Comparison of ENCODE assay signal across 8 cellular contexts in the genomic region with DNA sequence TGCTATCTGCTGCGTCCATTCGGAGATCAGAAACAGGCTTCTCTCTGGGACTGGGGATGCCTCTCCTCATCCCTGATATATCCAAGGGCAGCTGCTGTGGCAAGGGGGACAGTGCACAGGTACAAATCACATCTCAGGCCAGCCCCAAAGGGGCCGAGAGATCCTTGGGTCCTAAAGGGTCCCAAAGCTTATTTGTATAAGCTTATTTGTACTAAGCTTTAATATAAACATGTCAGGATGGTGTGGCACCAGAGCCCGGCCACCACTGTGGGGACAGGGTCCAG. TPM values are rescaled to one million over a fixed set of nuclear protein-coding genes. Genes with fewer than 3 reads are reported as not detected.
DNase-seq lines count a peak whose midpoint lies in the region; ATAC-seq and TF ChIP-seq lines count a peak whose summit lies in the region.

No MANE protein-coding gene starts in this region.

- CTCF ChIA-PET in activated naive CD4-positive, alpha-beta T cell treated with anti-CD3 and anti-CD28 coated beads for 36 hours (lab: Charles Lee) = interaction anchor here (0.6 to 11.5 kb wide), 24 partner anchors 9 to 158 kb away, joined by 3 to 216 read pairs (median 5); a partner anchor contains a TSS

- TF ChIP-seq POLR2A in esophagus muscularis mucosa (IDR thresholded peaks at IDR 0.05; ENCODE audit: low read depth) (no peak), lower leg skin (IDR thresholded peaks at IDR 0.05) (no peak)

- TF ChIP-seq CTCF in VCaP (conservative IDR thresholded peaks at IDR 0.05) (no peak), esophagus muscularis mucosa (IDR thresholded peaks at IDR 0.05) (no peak), lower leg skin (IDR thresholded peaks at IDR 0.05) (no peak)

- no peaks in the 10 kb centered on the region for H3K9me3 ChIP-seq in esophagus muscularis mucosa

- no peaks in the 10 kb centered on the region for H3K27me3 ChIP-seq in esophagus muscularis mucosa

- no peaks in the 10 kb centered on the region for H3K9me3 Mint-ChIP-seq in activated naive CD4-positive, alpha-beta T cell treated with anti-CD3 and anti-CD28 coated beads for 36 hours
- peaks cover 0 to 4% of the 10 kb centered on the region in 2 donors for H3K9me3 Mint-ChIP-seq in stimulated activated naive CD8-positive, alpha-beta T cell treated with anti-CD3 and anti-CD28 coated beads, Interleukin-15, amount 100 ng/mL, for 72 hours

- DNase-seq in activated naive CD4-positive, alpha-beta T cell treated with anti-CD3 and anti-CD28 coated beads for 36 hours = no peak
- DNase-seq in activated naive CD4-positive, alpha-beta T cell treated with Interleukin-2 at 50 U/mL for 16 hours = no peak
- no peak for DNase-seq in esophagus muscularis mucosa (ENCODE audit: extremely low spot score)
- DNase-seq in stimulated activated naive CD8-positive, alpha-beta T cell treated with anti-CD3 and anti-CD28 coated beads, Interleukin-15, amount 100 ng/mL, for 72 hours = peak in 1 of 2 donors; percentile 18
- no peak for DNase-seq in AG20443 (ENCODE audit: low spot score)
- DNase-seq in lower leg skin (ENCODE audit: low spot score in 2 of 2) = no peak

- peak overlapping the region; percentile 21; the same call in 1 of the 2 replicates for H3K27ac ChIP-seq in VCaP
- H3K27ac ChIP-seq in esophagus muscularis mucosa (replicated peaks in 1 of 4) = peak overlapping the region in 3 of 4 donors; percentile 48 to 62 (median 54)

- peaks cover 61% of the 10 kb centered on the region for H3K4me1 Mint-ChIP-seq in activated naive CD4-positive, alpha-beta T cell treated with anti-CD3 and anti-CD28 coated beads for 36 hours (ENCODE audit: low read depth)
- peaks cover 74% of the 10 kb centered on the region for H3K4me1 Mint-ChIP-seq in stimulated activated naive CD8-positive, alpha-beta T cell treated with anti-CD3 and anti-CD28 coated beads, Interleukin-15, amount 100 ng/mL, for 72 hours

- WGBS in esophagus muscularis mucosa = 69% methylated on average over 4 of the region's 4 CpGs
- WGBS in lower leg skin, 2 donors = 67 to 69% methylated on average over 4 of the region's 4 CpGs

- peak overlapping the region; percentile 86 for H3K4me3 Mint-ChIP-seq in activated naive CD4-positive, alpha-beta T cell treated with anti-CD3 and anti-CD28 coated beads for 36 hours
- H3K4me3 Mint-ChIP-seq in stimulated activated naive CD8-positive, alpha-beta T cell treated with anti-CD3 and anti-CD28 coated beads, Interleukin-15, amount 100 ng/mL, for 72 hours = peak overlapping the region; percentile 93 to 96

- TF ChIP-seq EP300 in esophagus muscularis mucosa (IDR thresholded peaks at IDR 0.05) = no peak

- peaks cover 12% of the 10 kb centered on the region for H3K36me3 Mint-ChIP-seq in activated naive CD4-positive, alpha-beta T cell treated with anti-CD3 and anti-CD28 coated beads for 36 hours (ENCODE audit: low read depth)

- intact Hi-C loops in activated naive CD4-positive, alpha-beta T cell treated with anti-CD3 and anti-CD28 coated beads for 36 hours (cut with micrococcal nuclease) = loop anchor here (1.0 to 2.0 kb wide), 7 partner anchors 32 to 466 kb away; no protein-coding TSS in a partner anchor
- intact Hi-C loops in esophagus muscularis mucosa (cut with DNase I) = loop anchor here (1.0 to 2.0 kb wide), 2 partner anchors 122 to 160 kb away; no protein-coding TSS in a partner anchor
- intact Hi-C loops in lower leg skin (cut with DNase I; ENCODE audit: low total_unique reads) = loop anchor here (5.0 kb wide), 1 partner anchor 122 kb away; a partner anchor contains a TSS

- H3K4me3 ChIP-seq in esophagus muscularis mucosa = no peak overlapping the region
- no peak overlapping the region for H3K4me3 ChIP-seq in lower leg skin (ENCODE audit: low read depth, poor library complexity, severe bottlenecking)

- ATAC-seq in stimulated activated naive CD8-positive, alpha-beta T cell treated with anti-CD3 and anti-CD28 coated beads, Interleukin-15, amount 100 ng/mL, for 72 hours = no peak
- ATAC-seq in HG02763 (IDR thresholded peaks at IDR 0.05; ENCODE audit: unreplicated experiment) = no peak

- H3K27ac Mint-ChIP-seq in activated naive CD4-positive, alpha-beta T cell treated with anti-CD3 and anti-CD28 coated beads for 36 hours = peak overlapping the region; percentile 99
- H3K27ac Mint-ChIP-seq in stimulated activated naive CD8-positive, alpha-beta T cell treated with anti-CD3 and anti-CD28 coated beads, Interleukin-15, amount 100 ng/mL, for 72 hours = peak overlapping the region; percentile 97 to 99

- H3K4me1 ChIP-seq in esophagus muscularis mucosa = peaks cover 17 to 31% (median 22%) of the 10 kb centered on the region in 4 donors

- no peaks in the 10 kb centered on the region for H3K36me3 ChIP-seq in esophagus muscularis mucosa

- no peaks in the 10 kb centered on the region for H3K27me3 Mint-ChIP-seq in activated naive CD4-positive, alpha-beta T cell treated with anti-CD3 and anti-CD28 coated beads for 36 hours (ENCODE audit: low read depth)
- no peaks in the 10 kb centered on the region for H3K27me3 Mint-ChIP-seq in stimulated activated naive CD8-positive, alpha-beta T cell treated with anti-CD3 and anti-CD28 coated beads, Interleukin-15, amount 100 ng/mL, for 72 hours

RNA-seq across cellular contexts. Expression of a gene that starts 45.3 kb away (rescaled TPM):
- total RNA-seq in activated naive CD4-positive, alpha-beta T cell treated with anti-CD3 and anti-CD28 coated beads for 36 hours = under 1 TPM; 0.25 to 0.48 TPM
- total RNA-seq in esophagus muscularis mucosa (10 to 100 TPM; 13.9 to 23.1 (median 19.3) TPM), lower leg skin (1 to 10 TPM; 2.7 to 9.2 (median 5.2) TPM)
